19 cellular contexts compared by ENCODE assay signal in genomic region chr3:52541050-52541449, GRCh38. TPM values are rescaled to one million over a fixed set of nuclear protein-coding genes. Genes with fewer than 3 reads are reported as not detected.
"Had no signal": no experiment of that assay in that cellular context is flagged by ENCODE, and none has a peak within 500 bp of the region (broad histone marks: within the 10 kb centered on the region; RNA-seq: fewer than 3 reads in every experiment).

No MANE protein-coding gene starts in this region.

- DNase-seq: activated effector memory CD4-positive, alpha-beta T cell treated with anti-CD3 and anti-CD28 coated beads, Interleukin-2, amount 50 U/mL, for 16 hours; activated naive CD4-positive, alpha-beta T cell treated with anti-CD3 and anti-CD28 coated beads, Interleukin-2, amount 50 U/mL, for 16 hours; colonic mucosa; dorsolateral prefrontal cortex; effector memory CD8-positive, alpha-beta T cell; glutamatergic neuron; hypothalamus; left ventricle myocardium superior; mammary epithelial cell; midbrain; ovary; psoas muscle; stimulated activated CD4-positive, alpha-beta T cell treated with anti-CD3 and anti-CD28 coated beads, Interleukin-4, amount 100 ng/mL, for 4 hours; stimulated activated naive CD8-positive, alpha-beta T cell treated with anti-CD3 and anti-CD28 coated beads, Interleukin-15, Interleukin-2, amounts not matched to agents 100 U/mL and 50 U/mL, for 24 hours; SW 1271; tibial artery had no signal

- ATAC-seq: activated CD4-positive, CD25-positive, alpha-beta regulatory T cell treated with anti-CD3 and anti-CD28 coated beads, Interleukin-2, amount 50 U/mL, for 24 hours; effector memory CD8-positive, alpha-beta T cell; left ventricle myocardium superior; natural killer cell treated with Interleukin-12 subunit alpha and Interleukin-12 subunit beta and Interleukin-15 and Interleukin-18, amount 100 ng/mL, for 72 hours; psoas muscle; stimulated activated naive CD8-positive, alpha-beta T cell treated with anti-CD3 and anti-CD28 coated beads, Interleukin-15, Interleukin-2, amounts not matched to agents 100 U/mL and 50 U/mL, for 24 hours had no signal

- H3K27me3 Mint-ChIP-seq: effector memory CD8-positive, alpha-beta T cell; natural killer cell treated with Interleukin-12 subunit alpha and Interleukin-12 subunit beta and Interleukin-15 and Interleukin-18, amount 100 ng/mL, for 72 hours had no signal

- H3K27ac Mint-ChIP-seq: effector memory CD8-positive, alpha-beta T cell had no signal

- H3K9me3 Mint-ChIP-seq: effector memory CD8-positive, alpha-beta T cell; natural killer cell treated with Interleukin-12 subunit alpha and Interleukin-12 subunit beta and Interleukin-15 and Interleukin-18, amount 100 ng/mL, for 72 hours had no signal

- H3K4me3 Mint-ChIP-seq: effector memory CD8-positive, alpha-beta T cell; natural killer cell treated with Interleukin-12 subunit alpha and Interleukin-12 subunit beta and Interleukin-15 and Interleukin-18, amount 100 ng/mL, for 72 hours had no signal

RNA-seq across cellular contexts. Expression of gene UQCC5, which starts 4.6 kb away (rescaled TPM):
- total RNA-seq: ascending aorta had no signal
